Comparison of ENCODE assay signal across 1 cellular context in the genomic region with DNA sequence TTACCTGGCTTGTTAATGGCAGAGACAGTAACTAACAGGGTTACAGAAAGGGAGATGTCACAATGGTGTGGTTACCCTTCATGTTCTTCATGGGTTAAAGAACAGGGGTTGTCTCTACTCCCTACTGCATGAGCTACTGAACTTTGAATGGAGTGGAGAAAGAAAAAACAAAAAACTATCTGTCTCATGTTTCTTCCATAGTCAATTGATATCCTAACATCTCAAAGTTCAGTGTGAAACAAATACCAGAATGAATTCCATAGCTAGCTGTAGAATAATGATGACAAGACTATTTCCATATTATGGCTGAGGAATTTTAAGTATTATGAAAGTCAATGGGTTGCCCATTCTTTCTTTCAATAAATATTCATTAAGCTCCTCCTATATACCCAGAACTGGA.
A peak's percentile ranks its signal among the peaks of the same experiment; 100 is the strongest.
TF ChIP-seq lines count a peak whose summit lies in the region.

No MANE protein-coding gene starts in this region.

TF ChIP-seq in HepG2, 621 proteins besides CTCF, POLR2A, EP300 and RAD21 (continued from another document and continues in another):
- TF ChIP-seq FOXO1 (CRISPR knock-in tag; IDR thresholded peaks at IDR 0.05) (peak; percentile 14; the same call in 1 of the 2 replicates), BCL3 (CRISPR knock-in tag; IDR thresholded peaks at IDR 0.05) (no peak), ZNF652 (CRISPR knock-in tag; IDR thresholded peaks at IDR 0.05; ENCODE audit: borderline replicate concordance, low read depth) (peak; percentile 97), SMC3 (IDR thresholded peaks at IDR 0.05; ENCODE audit: low read length) (no peak), RELA (CRISPR knock-in tag; IDR thresholded peaks at IDR 0.05) (no peak), MATR3 (CRISPR knock-in tag; IDR thresholded peaks at IDR 0.05) (no peak), HES4 (CRISPR knock-in tag; IDR thresholded peaks at IDR 0.05; ENCODE audit: borderline replicate concordance) (no peak), MED8 (CRISPR knock-in tag; IDR thresholded peaks at IDR 0.05; ENCODE audit: insufficient replicate concordance) (no peak), TEF (CRISPR knock-in tag; IDR thresholded peaks at IDR 0.05) (no peak), JUNB (CRISPR knock-in tag; IDR thresholded peaks at IDR 0.05; ENCODE audit: borderline replicate concordance) (no peak), ZNF605 (CRISPR knock-in tag; IDR thresholded peaks at IDR 0.05) (no peak), ZNF703 (CRISPR knock-in tag; IDR thresholded peaks at IDR 0.05; ENCODE audit: borderline replicate concordance) (no peak), THAP8 (CRISPR knock-in tag; IDR thresholded peaks at IDR 0.05; ENCODE audit: borderline replicate concordance) (no peak), ZNF562 (CRISPR knock-in tag; IDR thresholded peaks at IDR 0.05; ENCODE audit: borderline replicate concordance) (no peak), MXI1 (IDR thresholded peaks at IDR 0.05; ENCODE audit: borderline replicate concordance, low read depth, low read length) (no peak), MZF1 (CRISPR knock-in tag; IDR thresholded peaks at IDR 0.05; ENCODE audit: borderline replicate concordance) (no peak), TEAD3 (CRISPR knock-in tag; optimal IDR thresholded peaks at IDR 0.05; ENCODE audit: borderline replicate concordance) (peak; percentile 21), NFYB (CRISPR knock-in tag; IDR thresholded peaks at IDR 0.05) (no peak), NRL (CRISPR knock-in tag; IDR thresholded peaks at IDR 0.05; ENCODE audit: borderline replicate concordance) (no peak), FLYWCH1 (CRISPR knock-in tag; IDR thresholded peaks at IDR 0.05) (no peak), ZNF549 (CRISPR knock-in tag; IDR thresholded peaks at IDR 0.05) (no peak), JUN (CRISPR knock-in tag; IDR thresholded peaks at IDR 0.05) (no peak), ZNF235 (CRISPR knock-in tag; IDR thresholded peaks at IDR 0.05; ENCODE audit: borderline replicate concordance) (no peak), FOXM1 (CRISPR knock-in tag; IDR thresholded peaks at IDR 0.05) (no peak), ZNF251 (CRISPR knock-in tag; IDR thresholded peaks at IDR 0.05) (no peak), ZNF788 (CRISPR knock-in tag; IDR thresholded peaks at IDR 0.05; ENCODE audit: borderline replicate concordance) (no peak), ZNF230 (CRISPR knock-in tag; IDR thresholded peaks at IDR 0.05) (no peak), ZBTB21 (CRISPR knock-in tag; IDR thresholded peaks at IDR 0.05) (no peak), ZNF761 (CRISPR knock-in tag; conservative IDR thresholded peaks at IDR 0.05) (no peak), ZNF616 (CRISPR knock-in tag; IDR thresholded peaks at IDR 0.05; ENCODE audit: low read depth) (no peak), NFKB2 (CRISPR knock-in tag; IDR thresholded peaks at IDR 0.05; ENCODE audit: borderline replicate concordance) (no peak), NR2F1 (CRISPR knock-in tag; IDR thresholded peaks at IDR 0.05) (no peak), IRF2 (CRISPR knock-in tag; IDR thresholded peaks at IDR 0.05) (no peak), ZFAT (CRISPR knock-in tag; conservative IDR thresholded peaks at IDR 0.05) (no peak), ZNF839 (CRISPR knock-in tag; IDR thresholded peaks at IDR 0.05; ENCODE audit: borderline replicate concordance) (no peak), MEF2D (CRISPR knock-in tag; IDR thresholded peaks at IDR 0.05) (no peak), AGO1 (IDR thresholded peaks at IDR 0.05; ENCODE audit: low read depth, low read length, poor library complexity, severe bottlenecking) (no peak), ZNF331 (CRISPR knock-in tag; IDR thresholded peaks at IDR 0.05) (no peak), RNF2 (conservative IDR thresholded peaks at IDR 0.05; ENCODE audit: low read depth) (no peak), MAZ (IDR thresholded peaks at IDR 0.05; ENCODE audit: borderline replicate concordance, low read depth, low read length) (no peak), MAZ (CRISPR knock-in tag; IDR thresholded peaks at IDR 0.05; ENCODE audit: low read depth) (no peak)
- TF ChIP-seq, protein P1, sequence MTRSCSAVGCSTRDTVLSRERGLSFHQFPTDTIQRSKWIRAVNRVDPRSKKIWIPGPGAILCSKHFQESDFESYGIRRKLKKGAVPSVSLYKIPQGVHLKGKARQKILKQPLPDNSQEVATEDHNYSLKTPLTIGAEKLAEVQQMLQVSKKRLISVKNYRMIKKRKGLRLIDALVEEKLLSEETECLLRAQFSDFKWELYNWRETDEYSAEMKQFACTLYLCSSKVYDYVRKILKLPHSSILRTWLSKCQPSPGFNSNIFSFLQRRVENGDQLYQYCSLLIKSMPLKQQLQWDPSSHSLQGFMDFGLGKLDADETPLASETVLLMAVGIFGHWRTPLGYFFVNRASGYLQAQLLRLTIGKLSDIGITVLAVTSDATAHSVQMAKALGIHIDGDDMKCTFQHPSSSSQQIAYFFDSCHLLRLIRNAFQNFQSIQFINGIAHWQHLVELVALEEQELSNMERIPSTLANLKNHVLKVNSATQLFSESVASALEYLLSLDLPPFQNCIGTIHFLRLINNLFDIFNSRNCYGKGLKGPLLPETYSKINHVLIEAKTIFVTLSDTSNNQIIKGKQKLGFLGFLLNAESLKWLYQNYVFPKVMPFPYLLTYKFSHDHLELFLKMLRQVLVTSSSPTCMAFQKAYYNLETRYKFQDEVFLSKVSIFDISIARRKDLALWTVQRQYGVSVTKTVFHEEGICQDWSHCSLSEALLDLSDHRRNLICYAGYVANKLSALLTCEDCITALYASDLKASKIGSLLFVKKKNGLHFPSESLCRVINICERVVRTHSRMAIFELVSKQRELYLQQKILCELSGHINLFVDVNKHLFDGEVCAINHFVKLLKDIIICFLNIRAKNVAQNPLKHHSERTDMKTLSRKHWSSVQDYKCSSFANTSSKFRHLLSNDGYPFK (CRISPR knock-in tag; IDR thresholded peaks at IDR 0.05; ENCODE audit: borderline replicate concordance): no peak
- TF ChIP-seq, protein P2, sequence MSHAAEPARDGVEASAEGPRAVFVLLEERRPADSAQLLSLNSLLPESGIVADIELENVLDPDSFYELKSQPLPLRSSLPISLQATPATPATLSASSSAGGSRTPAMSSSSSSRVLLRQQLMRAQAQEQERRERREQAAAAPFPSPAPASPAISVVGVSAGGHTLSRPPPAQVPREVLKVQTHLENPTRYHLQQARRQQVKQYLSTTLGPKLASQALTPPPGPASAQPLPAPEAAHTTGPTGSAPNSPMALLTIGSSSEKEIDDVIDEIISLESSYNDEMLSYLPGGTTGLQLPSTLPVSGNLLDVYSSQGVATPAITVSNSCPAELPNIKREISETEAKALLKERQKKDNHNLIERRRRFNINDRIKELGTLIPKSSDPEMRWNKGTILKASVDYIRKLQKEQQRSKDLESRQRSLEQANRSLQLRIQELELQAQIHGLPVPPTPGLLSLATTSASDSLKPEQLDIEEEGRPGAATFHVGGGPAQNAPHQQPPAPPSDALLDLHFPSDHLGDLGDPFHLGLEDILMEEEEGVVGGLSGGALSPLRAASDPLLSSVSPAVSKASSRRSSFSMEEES (CRISPR knock-in tag; IDR thresholded peaks at IDR 0.05): no peak
- TF ChIP-seq, protein P3, sequence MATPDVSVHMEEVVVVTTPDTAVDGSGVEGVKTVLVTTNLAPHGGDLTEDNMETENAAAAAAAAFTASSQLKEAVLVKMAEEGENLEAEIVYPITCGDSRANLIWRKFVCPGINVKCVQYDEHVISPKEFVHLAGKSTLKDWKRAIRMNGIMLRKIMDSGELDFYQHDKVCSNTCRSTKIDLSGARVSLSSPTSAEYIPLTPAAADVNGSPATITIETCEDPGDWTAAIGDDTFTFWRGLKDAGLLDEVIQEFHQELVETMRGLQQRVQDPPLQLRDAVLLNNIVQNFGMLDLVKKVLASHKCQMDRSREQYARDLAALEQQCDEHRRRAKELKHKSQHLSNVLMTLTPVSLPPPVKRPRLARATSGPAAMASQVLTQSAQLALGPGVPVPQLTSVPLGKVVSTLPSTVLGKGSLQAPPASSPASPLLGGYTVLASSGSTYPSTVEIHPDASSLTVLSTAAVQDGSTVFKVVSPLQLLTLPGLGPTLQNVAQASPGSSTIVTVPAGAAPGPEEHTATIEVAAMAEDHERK (CRISPR knock-in tag; IDR thresholded peaks at IDR 0.05; ENCODE audit: low read depth): no peak
- TF ChIP-seq, protein P4, sequence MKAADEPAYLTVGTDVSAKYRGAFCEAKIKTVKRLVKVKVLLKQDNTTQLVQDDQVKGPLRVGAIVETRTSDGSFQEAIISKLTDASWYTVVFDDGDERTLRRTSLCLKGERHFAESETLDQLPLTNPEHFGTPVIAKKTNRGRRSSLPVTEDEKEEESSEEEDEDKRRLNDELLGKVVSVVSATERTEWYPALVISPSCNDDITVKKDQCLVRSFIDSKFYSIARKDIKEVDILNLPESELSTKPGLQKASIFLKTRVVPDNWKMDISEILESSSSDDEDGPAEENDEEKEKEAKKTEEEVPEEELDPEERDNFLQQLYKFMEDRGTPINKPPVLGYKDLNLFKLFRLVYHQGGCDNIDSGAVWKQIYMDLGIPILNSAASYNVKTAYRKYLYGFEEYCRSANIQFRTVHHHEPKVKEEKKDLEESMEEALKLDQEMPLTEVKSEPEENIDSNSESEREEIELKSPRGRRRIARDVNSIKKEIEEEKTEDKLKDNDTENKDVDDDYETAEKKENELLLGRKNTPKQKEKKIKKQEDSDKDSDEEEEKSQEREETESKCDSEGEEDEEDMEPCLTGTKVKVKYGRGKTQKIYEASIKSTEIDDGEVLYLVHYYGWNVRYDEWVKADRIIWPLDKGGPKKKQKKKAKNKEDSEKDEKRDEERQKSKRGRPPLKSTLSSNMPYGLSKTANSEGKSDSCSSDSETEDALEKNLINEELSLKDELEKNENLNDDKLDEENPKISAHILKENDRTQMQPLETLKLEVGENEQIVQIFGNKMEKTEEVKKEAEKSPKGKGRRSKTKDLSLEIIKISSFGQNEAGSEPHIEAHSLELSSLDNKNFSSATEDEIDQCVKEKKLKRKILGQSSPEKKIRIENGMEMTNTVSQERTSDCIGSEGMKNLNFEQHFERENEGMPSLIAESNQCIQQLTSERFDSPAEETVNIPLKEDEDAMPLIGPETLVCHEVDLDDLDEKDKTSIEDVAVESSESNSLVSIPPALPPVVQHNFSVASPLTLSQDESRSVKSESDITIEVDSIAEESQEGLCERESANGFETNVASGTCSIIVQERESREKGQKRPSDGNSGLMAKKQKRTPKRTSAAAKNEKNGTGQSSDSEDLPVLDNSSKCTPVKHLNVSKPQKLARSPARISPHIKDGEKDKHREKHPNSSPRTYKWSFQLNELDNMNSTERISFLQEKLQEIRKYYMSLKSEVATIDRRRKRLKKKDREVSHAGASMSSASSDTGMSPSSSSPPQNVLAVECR (CRISPR knock-in tag; IDR thresholded peaks at IDR 0.05; ENCODE audit: borderline replicate concordance): no peak
- TF ChIP-seq, protein P5, sequence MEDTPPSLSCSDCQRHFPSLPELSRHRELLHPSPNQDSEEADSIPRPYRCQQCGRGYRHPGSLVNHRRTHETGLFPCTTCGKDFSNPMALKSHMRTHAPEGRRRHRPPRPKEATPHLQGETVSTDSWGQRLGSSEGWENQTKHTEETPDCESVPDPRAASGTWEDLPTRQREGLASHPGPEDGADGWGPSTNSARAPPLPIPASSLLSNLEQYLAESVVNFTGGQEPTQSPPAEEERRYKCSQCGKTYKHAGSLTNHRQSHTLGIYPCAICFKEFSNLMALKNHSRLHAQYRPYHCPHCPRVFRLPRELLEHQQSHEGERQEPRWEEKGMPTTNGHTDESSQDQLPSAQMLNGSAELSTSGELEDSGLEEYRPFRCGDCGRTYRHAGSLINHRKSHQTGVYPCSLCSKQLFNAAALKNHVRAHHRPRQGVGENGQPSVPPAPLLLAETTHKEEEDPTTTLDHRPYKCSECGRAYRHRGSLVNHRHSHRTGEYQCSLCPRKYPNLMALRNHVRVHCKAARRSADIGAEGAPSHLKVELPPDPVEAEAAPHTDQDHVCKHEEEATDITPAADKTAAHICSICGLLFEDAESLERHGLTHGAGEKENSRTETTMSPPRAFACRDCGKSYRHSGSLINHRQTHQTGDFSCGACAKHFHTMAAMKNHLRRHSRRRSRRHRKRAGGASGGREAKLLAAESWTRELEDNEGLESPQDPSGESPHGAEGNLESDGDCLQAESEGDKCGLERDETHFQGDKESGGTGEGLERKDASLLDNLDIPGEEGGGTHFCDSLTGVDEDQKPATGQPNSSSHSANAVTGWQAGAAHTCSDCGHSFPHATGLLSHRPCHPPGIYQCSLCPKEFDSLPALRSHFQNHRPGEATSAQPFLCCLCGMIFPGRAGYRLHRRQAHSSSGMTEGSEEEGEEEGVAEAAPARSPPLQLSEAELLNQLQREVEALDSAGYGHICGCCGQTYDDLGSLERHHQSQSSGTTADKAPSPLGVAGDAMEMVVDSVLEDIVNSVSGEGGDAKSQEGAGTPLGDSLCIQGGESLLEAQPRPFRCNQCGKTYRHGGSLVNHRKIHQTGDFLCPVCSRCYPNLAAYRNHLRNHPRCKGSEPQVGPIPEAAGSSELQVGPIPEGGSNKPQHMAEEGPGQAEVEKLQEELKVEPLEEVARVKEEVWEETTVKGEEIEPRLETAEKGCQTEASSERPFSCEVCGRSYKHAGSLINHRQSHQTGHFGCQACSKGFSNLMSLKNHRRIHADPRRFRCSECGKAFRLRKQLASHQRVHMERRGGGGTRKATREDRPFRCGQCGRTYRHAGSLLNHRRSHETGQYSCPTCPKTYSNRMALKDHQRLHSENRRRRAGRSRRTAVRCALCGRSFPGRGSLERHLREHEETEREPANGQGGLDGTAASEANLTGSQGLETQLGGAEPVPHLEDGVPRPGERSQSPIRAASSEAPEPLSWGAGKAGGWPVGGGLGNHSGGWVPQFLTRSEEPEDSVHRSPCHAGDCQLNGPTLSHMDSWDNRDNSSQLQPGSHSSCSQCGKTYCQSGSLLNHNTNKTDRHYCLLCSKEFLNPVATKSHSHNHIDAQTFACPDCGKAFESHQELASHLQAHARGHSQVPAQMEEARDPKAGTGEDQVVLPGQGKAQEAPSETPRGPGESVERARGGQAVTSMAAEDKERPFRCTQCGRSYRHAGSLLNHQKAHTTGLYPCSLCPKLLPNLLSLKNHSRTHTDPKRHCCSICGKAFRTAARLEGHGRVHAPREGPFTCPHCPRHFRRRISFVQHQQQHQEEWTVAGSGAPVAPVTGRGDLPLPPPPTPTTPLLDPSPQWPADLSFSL (CRISPR knock-in tag; IDR thresholded peaks at IDR 0.05): no peak
